8 cellular contexts compared by ENCODE assay signal in the genomic region with DNA sequence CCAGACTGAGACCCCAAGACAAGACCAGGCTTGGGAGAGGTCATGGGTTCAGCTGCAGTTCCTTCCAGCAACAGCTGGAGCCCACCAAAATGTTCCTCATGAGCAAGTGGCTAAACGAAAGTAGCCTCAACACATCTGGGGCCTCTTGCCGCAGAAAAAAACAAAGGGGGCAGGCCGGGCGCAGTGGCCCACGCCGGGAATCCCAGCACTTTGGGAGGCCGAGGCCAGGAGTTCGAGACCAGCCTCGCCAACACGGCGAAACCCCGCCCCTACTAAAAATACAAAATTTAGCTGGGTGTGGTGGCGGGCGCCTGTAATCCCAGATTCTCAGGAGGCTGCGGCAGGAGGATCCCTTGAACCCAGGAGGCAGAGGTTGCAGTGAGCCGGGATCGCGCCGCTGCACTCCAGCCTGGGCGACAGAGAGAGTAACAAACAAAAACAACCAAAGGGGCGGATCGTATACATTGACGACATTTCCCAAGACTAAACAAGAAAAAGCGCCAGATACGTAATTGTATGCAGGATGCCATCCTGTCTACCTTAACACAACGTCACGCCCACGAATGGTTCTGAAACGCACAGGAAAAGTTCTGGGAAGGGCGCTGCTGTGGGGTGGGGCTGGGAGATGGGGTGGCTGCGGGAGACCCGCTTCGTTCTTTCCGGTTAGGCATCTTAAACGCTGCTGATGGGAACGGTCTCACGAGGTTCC. TPM values are rescaled to one million over a fixed set of nuclear protein-coding genes. Genes with fewer than 3 reads are reported as not detected.
DNase-seq lines count a peak whose midpoint lies in the region; ATAC-seq, FAIRE-seq and TF ChIP-seq lines count a peak whose summit lies in the region.

No MANE protein-coding gene starts in this region.

- H3K27ac ChIP-seq in A549, result peak overlapping the region; percentile 91 to 99
- H3K27ac ChIP-seq in HUES48 (ENCODE audit: low read depth, low read length), result no peak overlapping the region
- no peak overlapping the region for H3K27ac ChIP-seq in brain microvascular endothelial cell
- no peak overlapping the region for H3K27ac ChIP-seq in mesodermal cell (ENCODE audit: low read depth, low read length, severe bottlenecking)

- H3K4me3 ChIP-seq in A549, result peak overlapping the region; percentile 86
- peak overlapping the region; percentile 84 for H3K4me3 ChIP-seq in HUES48 (ENCODE audit: low read depth, low read length)
- H3K4me3 ChIP-seq in brain microvascular endothelial cell (ENCODE audit: low read depth, low read length), result peak overlapping the region; percentile 67
- peak overlapping the region; percentile 84 for H3K4me3 ChIP-seq in mesodermal cell (ENCODE audit: extremely low read depth, insufficient read depth, low read length, poor library complexity, severe bottlenecking)

- no peak for TF ChIP-seq POLR2A in A549 (IDR thresholded peaks at IDR 0.05; ENCODE audit: low read length)

- ATAC-seq in A549 (no peak), HG02798 (IDR thresholded peaks at IDR 0.05; ENCODE audit: poor library complexity, unreplicated experiment) (no peak)

- WGBS in A549 (ENCODE audit: missing lambda C conversion rate), result 60% methylated on average over 37 of the region's 37 CpGs
- WGBS in mesodermal cell (ENCODE audit: insufficient coverage in 2 of 2), 2 experiments, result 64% methylated on average over 27 to 35 of the region's 37 CpGs

- no peak for DNase-seq in A549 (ENCODE audit: low read depth in 1 of 2, low spot score in 1 of 2)
- no peak for DNase-seq in brain microvascular endothelial cell
- no peak for DNase-seq in SW480 (ENCODE audit: low spot score)
- no peak for DNase-seq in NCI-H1436 treated with DMSO at 0.1 percent for 48 hours (lab: John Stamatoyannopoulos, UW)
- DNase-seq in NCI-H1105 treated with DMSO at 0.1 percent for 48 hours (lab: John Stamatoyannopoulos, UW), result no peak

- CTCF ChIA-PET in A549 (lab: Yijun Ruan, JAX), result interaction anchor here (0.9 to 4.2 kb wide), 9 partner anchors 8 to 74 kb away, joined by 3 to 30 read pairs (median 6); partner anchors contain the start of gene DNLZ

- TF ChIP-seq CTCF in A549 (IDR thresholded peaks at IDR 0.05) (no peak), brain microvascular endothelial cell (IDR thresholded peaks at IDR 0.05; ENCODE audit: low read depth, low read length, missing control alignments) (no peak)

- peaks cover 27% of the 10 kb centered on the region for H3K36me3 ChIP-seq in HUES48 (ENCODE audit: control insufficient read depth, insufficient read depth, low read length)
- peaks cover 29% of the 10 kb centered on the region for H3K36me3 ChIP-seq in brain microvascular endothelial cell (replicated peaks)
- peaks cover 52% of the 10 kb centered on the region for H3K36me3 ChIP-seq in mesodermal cell (ENCODE audit: control insufficient read depth, insufficient read depth, low read length)

- H3K4me2 ChIP-seq in A549, result peak overlapping the region; percentile 76

- FAIRE-seq in A549 (lab: Jason Lieb, UNC), result no peak

- TF ChIP-seq EP300 in A549 (IDR thresholded peaks at IDR 0.05), result no peak

- H3K4me1 ChIP-seq in A549 (peaks cover 17% of the 10 kb centered on the region), HUES48 (ENCODE audit: control insufficient read depth, insufficient read depth, low read length) (no peaks in the 10 kb centered on the region), mesodermal cell (ENCODE audit: control insufficient read depth, insufficient read depth, low read length, poor library complexity, severe bottlenecking) (peaks cover 11% of the 10 kb centered on the region)

- H3K9me3 ChIP-seq in A549, result no peaks in the 10 kb centered on the region
- no peaks in the 10 kb centered on the region for H3K9me3 ChIP-seq in HUES48 (ENCODE audit: control insufficient read depth, insufficient read depth, low read length)
- H3K9me3 ChIP-seq in mesodermal cell (ENCODE audit: control insufficient read depth, low read length), result no peaks in the 10 kb centered on the region

- TF ChIP-seq RAD21 in A549 (conservative IDR thresholded peaks at IDR 0.05 in 1 of 2, IDR thresholded peaks at IDR 0.05 in 1 of 2), result no peak

- in situ Hi-C loops in brain microvascular endothelial cell (cut with HindIII; ENCODE audit: low pct_ligation_motif_present, low sequenced_read_pairs), result no loop called here

- peak overlapping the region; percentile 63; the same call in 1 of the 2 replicates for H3K9ac ChIP-seq in HUES48 (ENCODE audit: low read depth, low read length)

- H3K27me3 ChIP-seq in HUES48 (ENCODE audit: control insufficient read depth, insufficient read depth, low read length) (no peaks in the 10 kb centered on the region), brain microvascular endothelial cell (replicated peaks) (no peaks in the 10 kb centered on the region)

- POLR2A ChIA-PET in A549 (lab: Yijun Ruan, JAX), result no interaction called here

TF ChIP-seq in A549, 52 proteins besides CTCF, POLR2A, EP300 and RAD21:
- TF ChIP-seq CEBPB (IDR thresholded peaks at IDR 0.05) (no peak), MAX (IDR thresholded peaks at IDR 0.05) (no peak), FOSL2 (IDR thresholded peaks at IDR 0.05) (no peak), FOSL2 (CRISPR knock-in tag; IDR thresholded peaks at IDR 0.05) (no peak), E2F6 (IDR thresholded peaks at IDR 0.05; ENCODE audit: borderline replicate concordance, low read depth) (no peak), KDM1A (IDR thresholded peaks at IDR 0.05; ENCODE audit: low read depth) (no peak), RNF2 (IDR thresholded peaks at IDR 0.05; ENCODE audit: borderline replicate concordance, low read depth) (no peak), PHF8 (IDR thresholded peaks at IDR 0.05; ENCODE audit: borderline replicate concordance, low read depth) (no peak), HOXB5 (CRISPR knock-in tag; IDR thresholded peaks at IDR 0.05) (no peak), HEYL (CRISPR knock-in tag; IDR thresholded peaks at IDR 0.05) (no peak), TFCP2L1 (CRISPR knock-in tag; IDR thresholded peaks at IDR 0.05) (no peak), SMC3 (IDR thresholded peaks at IDR 0.05) (no peak), ZFP36 (IDR thresholded peaks at IDR 0.05; ENCODE audit: borderline replicate concordance, partially characterized antibody) (no peak), SREBF2 (IDR thresholded peaks at IDR 0.05) (no peak), BHLHE40 (IDR thresholded peaks at IDR 0.05; ENCODE audit: low read depth, low read length) (no peak), ZSCAN20 (CRISPR knock-in tag; IDR thresholded peaks at IDR 0.05) (no peak), GATA3 (IDR thresholded peaks at IDR 0.05; ENCODE audit: borderline replicate concordance) (no peak), RCOR1 (IDR thresholded peaks at IDR 0.05; ENCODE audit: low read depth, low read length) (no peak)

RNA-seq across cellular contexts. Expression of gene INPP5E, which starts 1.7 kb away (rescaled TPM):
- 5.2 and 5.8 TPM in 2 replicates for polyA plus RNA-seq in A549 (2011; rRNA removed)
- 12.2 and 16.8 TPM in 2 replicates for polyA plus RNA-seq in A549 (2012; cell fraction: cytosol; rRNA removed)
- 50.3 and 55.0 TPM in 2 replicates for polyA plus RNA-seq in A549 (2012; cell fraction: nucleus; rRNA removed)
- polyA plus RNA-seq in A549 (2017; fragmentation: RNase III; extraction: RNeasy Plus Mini Kit Qiagen cat#74134 plus additional on column Dnase treatment), result 9.8 to 12.4 TPM (median 11.2 TPM) in 3 replicates
- 4.5 TPM in 2 replicates for polyA minus RNA-seq in A549 (2011; rRNA and poly(A)+ RNA removed)
- polyA plus RNA-seq in mesodermal cell (2013, experiment 1 of 2), result 16.7 TPM
- polyA plus RNA-seq in mesodermal cell (2013, experiment 2 of 2), result 12.6 TPM

RNA-seq across cellular contexts. Expression of gene PMPCA, which starts 27.5 kb away (rescaled TPM):
- polyA plus RNA-seq in A549 (2011; rRNA removed) (53.4 and 71.1 TPM in 2 replicates), A549 (2017; fragmentation: RNase III; extraction: RNeasy Plus Mini Kit Qiagen cat#74134 plus additional on column Dnase treatment) (83.0 to 101 TPM (median 89.2 TPM) in 3 replicates)
- polyA plus RNA-seq in A549 (2012; cell fraction: cytosol; rRNA removed), result 86.8 and 91.7 TPM in 2 replicates
- polyA plus RNA-seq in A549 (2012; cell fraction: nucleus; rRNA removed), result 204 and 211 TPM in 2 replicates
- polyA minus RNA-seq in A549 (2011; rRNA and poly(A)+ RNA removed), result 34.5 and 38.2 TPM in 2 replicates
- polyA plus RNA-seq in mesodermal cell (2013, experiment 1 of 2), result 61.0 TPM
- polyA plus RNA-seq in mesodermal cell (2013, experiment 2 of 2), result 51.8 TPM

RNA-seq across cellular contexts. Expression of gene ENTR1, which starts 27.6 kb away (rescaled TPM):
- 69.0 and 75.8 TPM in 2 replicates for polyA plus RNA-seq in A549 (2011; rRNA removed)
- polyA plus RNA-seq in A549 (2012; cell fraction: cytosol; rRNA removed), result 63.5 and 69.5 TPM in 2 replicates
- 123 and 138 TPM in 2 replicates for polyA plus RNA-seq in A549 (2012; cell fraction: nucleus; rRNA removed)
- polyA plus RNA-seq in A549 (2017; fragmentation: RNase III; extraction: RNeasy Plus Mini Kit Qiagen cat#74134 plus additional on column Dnase treatment), result 63.8 to 67.4 TPM (median 66.7 TPM) in 3 replicates
- polyA minus RNA-seq in A549 (2011; rRNA and poly(A)+ RNA removed), result 26.5 and 42.7 TPM in 2 replicates
- 54.0 TPM for polyA plus RNA-seq in mesodermal cell (2013, experiment 1 of 2)
- 43.8 TPM for polyA plus RNA-seq in mesodermal cell (2013, experiment 2 of 2)

RNA-seq across cellular contexts. Expression of gene SNAPC4, which starts 38.0 kb away (rescaled TPM):
- polyA plus RNA-seq in A549 (2011; rRNA removed), result 2.7 and 3.1 TPM in 2 replicates
- 5.2 and 6.4 TPM in 2 replicates for polyA plus RNA-seq in A549 (2012; cell fraction: cytosol; rRNA removed)
- 25.6 and 36.1 TPM in 2 replicates for polyA plus RNA-seq in A549 (2012; cell fraction: nucleus; rRNA removed)
- 10.1 to 10.8 TPM (median 10.3 TPM) in 3 replicates for polyA plus RNA-seq in A549 (2017; fragmentation: RNase III; extraction: RNeasy Plus Mini Kit Qiagen cat#74134 plus additional on column Dnase treatment)
- polyA minus RNA-seq in A549 (2011; rRNA and poly(A)+ RNA removed), result 4.5 and 4.6 TPM in 2 replicates
- polyA plus RNA-seq in mesodermal cell (2013, experiment 1 of 2), result 11.4 TPM
- 10.1 TPM for polyA plus RNA-seq in mesodermal cell (2013, experiment 2 of 2)

RNA-seq across cellular contexts. Expression of gene SEC16A, which starts 44.8 kb away (rescaled TPM):
- polyA plus RNA-seq in A549 (2011; rRNA removed) (24.2 and 32.3 TPM in 2 replicates), A549 (2017; fragmentation: RNase III; extraction: RNeasy Plus Mini Kit Qiagen cat#74134 plus additional on column Dnase treatment) (35.7 to 41.5 TPM (median 38.0 TPM) in 3 replicates)
- 26.8 and 30.0 TPM in 2 replicates for polyA plus RNA-seq in A549 (2012; cell fraction: cytosol; rRNA removed)
- polyA plus RNA-seq in A549 (2012; cell fraction: nucleus; rRNA removed), result 90.6 and 117 TPM in 2 replicates
- 34.0 and 47.0 TPM in 2 replicates for polyA minus RNA-seq in A549 (2011; rRNA and poly(A)+ RNA removed)
- polyA plus RNA-seq in mesodermal cell (2013, experiment 1 of 2), result 55.1 TPM
- 44.5 TPM for polyA plus RNA-seq in mesodermal cell (2013, experiment 2 of 2)

Comparison
In these comparisons a context has a peak if more than half of its experiments do, and no peak if none do; other contexts are left out.
1. H3K27ac ChIP-seq: peak in A549 (2 of 2); none in HUES48 (single experiment), brain microvascular endothelial cell (single experiment) and mesodermal cell (single experiment).
2. Peak in every context shown above with its lines, with median percentiles within 50 percentile points of each other: H3K4me3 ChIP-seq.